26 cellular contexts compared by ENCODE assay signal in the genomic region with DNA sequence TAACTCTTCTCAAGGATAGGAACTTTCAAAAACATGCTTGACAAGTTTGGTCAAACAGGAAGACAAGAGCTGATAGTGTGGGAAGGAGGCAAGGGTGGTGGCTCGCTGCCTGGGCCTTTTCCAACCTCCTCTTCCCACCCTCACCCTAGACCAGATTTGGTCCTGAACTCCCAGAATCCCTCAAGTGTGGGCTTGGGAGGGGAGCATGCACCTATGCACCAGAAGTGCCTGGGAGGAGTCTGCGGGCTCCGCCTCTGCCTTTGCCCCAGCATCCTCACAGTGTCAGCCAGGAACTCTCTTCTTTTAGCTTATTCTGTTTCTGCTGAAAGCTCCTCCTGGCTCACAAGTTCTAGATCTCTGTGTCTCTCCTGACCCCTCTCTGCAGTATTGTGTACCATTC.
"Had no signal": no experiment of that assay in that cellular context is flagged by ENCODE, and none has a peak within 500 bp of the region (broad histone marks: within the 10 kb centered on the region; RNA-seq: fewer than 3 reads in every experiment).

No MANE protein-coding gene starts in this region.

- H3K36me3 ChIP-seq: left lung, pancreas, prostate gland, suprapubic skin, thoracic aorta, tibial artery, upper lobe of right lung had no signal

- H3K9me3 ChIP-seq: left lung, mucosa of descending colon, pancreas, prostate gland, suprapubic skin, thoracic aorta, tibial artery, upper lobe of right lung had no signal

- H3K27ac ChIP-seq: left lung, pancreas, prostate gland, skin epidermis, suprapubic skin, thoracic aorta, tibial artery, upper lobe of right lung had no signal

- ATAC-seq: left colon; left lung; mucosa of descending colon; naive thymus-derived CD4-positive, alpha-beta T cell; natural killer cell treated with Interleukin-12 subunit alpha and Interleukin-12 subunit beta and Interleukin-15 and Interleukin-18, amount 100 ng/mL, for 72 hours; pancreas; right cardiac atrium; sciatic nerve; upper lobe of right lung had no signal

- DNase-seq: hippocampal formation; kidney; left colon; left lung; midbrain; mucosa of descending colon; naive thymus-derived CD4-positive, alpha-beta T cell; pancreas; posterior cingulate gyrus; retina; right cardiac atrium; stimulated activated CD4-positive, alpha-beta T cell treated with anti-CD3 and anti-CD28 coated beads, Interleukin-12 subunit alpha, Interleukin-12 subunit beta, amount 100 ng/mL, for 4 hours; stimulated activated CD4-positive, alpha-beta T cell treated with anti-CD3 and anti-CD28 coated beads, Interleukin-15, amount 100 ng/mL, for 24 hours; stimulated activated CD4-positive, alpha-beta T cell treated with anti-CD3 and anti-CD28 coated beads, Interleukin-2, amount 100 ng/mL, for 24 hours; stimulated activated CD4-positive, alpha-beta T cell treated with anti-CD3 and anti-CD28 coated beads, Interleukin-4, amount 100 ng/mL, for 1 hour; stimulated activated naive CD4-positive, alpha-beta T cell; tibial artery; trophoblast cell; upper lobe of right lung had no signal

- H3K4me1 ChIP-seq: left lung, pancreas, prostate gland, suprapubic skin, tibial artery, upper lobe of right lung had no signal

- H3K27me3 ChIP-seq: pancreas, suprapubic skin, tibial artery, upper lobe of right lung had no signal

- H3K4me3 ChIP-seq: left lung, lung, mucosa of descending colon, pancreas, prostate gland, skin epidermis, suprapubic skin, thoracic aorta, tibial artery, upper lobe of right lung had no signal
